ENCODE assay signal across 26 cellular contexts in genomic region chr2:190867832-190868231, GRCh38. TPM values are rescaled to one million over a fixed set of nuclear protein-coding genes. Genes with fewer than 3 reads are reported as not detected.
DNase-seq lines count a peak whose midpoint lies in the region; ATAC-seq, FAIRE-seq and TF ChIP-seq lines count a peak whose summit lies in the region.
"Had no signal": no experiment of that assay in that cellular context is flagged by ENCODE, and none has a peak within 500 bp of the region (broad histone marks: within the 10 kb centered on the region; RNA-seq: fewer than 3 reads in every experiment).

No MANE protein-coding gene starts in this region.

- H3K27me3 ChIP-seq in IMR-90 (ENCODE audit: control insufficient read depth, insufficient read depth, low read length): no peaks in the 10 kb centered on the region
- H3K27me3 ChIP-seq in gastroesophageal sphincter: no peaks in the 10 kb centered on the region
- no peaks in the 10 kb centered on the region for H3K27me3 ChIP-seq in smooth muscle cell (ENCODE audit: low read depth)
- H3K27me3 ChIP-seq: BLaER1 treated with 17β-estradiol and CSF1 and Interleukin-3, amounts not matched to agents 10 nM and 100 nM had no signal

- DNase-seq in A549 (ENCODE audit: low read depth in 1 of 2, low spot score in 1 of 2) (no peak), IMR-90 (no peak), smooth muscle cell (lab: John Stamatoyannopoulos, UW; ENCODE audit: unreplicated experiment) (no peak), omental fat pad (ENCODE audit: low spot score) (no peak), A172 (ENCODE audit: low spot score) (no peak), NCI-H1694 (lab: John Stamatoyannopoulos, UW) (no peak)
- DNase-seq in stimulated activated CD4-positive, alpha-beta T cell treated with anti-CD3 and anti-CD28 coated beads, Interleukin-1b, Interleukin-23, amount 100 ng/mL, for 48 hours: no peak
- DNase-seq: AML-193; CD4-positive, alpha-beta memory T cell; COR-L47; DMS53; Kasumi-1; NCI-H1105 treated with DMSO at 0.1 percent for 48 hours; NCI-H146; NCI-H2029; NCI-H446 treated with DMSO at 0.1 percent for 48 hours; NCI-H526; NCI-H82; NK-92 treated with Interleukin-12 subunit alpha and Interleukin-12 subunit beta, amount 100 ng/mL, for 24 hours; PC-3 had no signal

- H3K4me2 ChIP-seq in A549 (peak overlapping the region; percentile 56; the same call in 1 of the 3 replicates), IMR-90 (ENCODE audit: low read depth, low read length) (no peak overlapping the region), smooth muscle cell (peak overlapping the region; percentile 49)
- H3K4me2 ChIP-seq: BLaER1 treated with 17β-estradiol and CSF1 and Interleukin-3, amounts not matched to agents 10 nM and 100 nM had no signal

- 0 out of 2 replicates have a peak overlapping the region, but pooled peaks have one; percentile 32 for H3K56ac ChIP-seq in IMR-90 (ENCODE audit: extremely low read depth, insufficient read depth, low read length)

- ATAC-seq in A549 (no peak), IMR-90 (ENCODE audit: low read depth) (no peak), gastroesophageal sphincter (no peak), omental fat pad (ENCODE audit: low FRiP score) (no peak)
- ATAC-seq: HCT116, K562, PC-3 had no signal

- H2AFZ ChIP-seq in IMR-90 (replicated peaks; ENCODE audit: low read length, poor library complexity) (no peak overlapping the region), smooth muscle cell (ENCODE audit: low read depth) (no peak overlapping the region)

- 0 out of 2 replicates have a peak overlapping the region, but pooled peaks have one; percentile 41 for H4K91ac ChIP-seq in IMR-90 (ENCODE audit: insufficient read depth, low read depth, low read length)

- no peak for FAIRE-seq in A549 (lab: Jason Lieb, UNC)
- FAIRE-seq: A204.1, GM18507, K562 had no signal

- no peak overlapping the region for H3K9ac ChIP-seq in IMR-90 (ENCODE audit: low read depth, low read length)
- H3K9ac ChIP-seq in smooth muscle cell (ENCODE audit: low read depth): no peak overlapping the region
- H3K9ac ChIP-seq: BLaER1 treated with 17β-estradiol and CSF1 and Interleukin-3, amounts not matched to agents 10 nM and 100 nM had no signal

- no peaks in the 10 kb centered on the region for H3K79me1 ChIP-seq in IMR-90 (ENCODE audit: low read depth in 1 of 2, low read length in 2 of 2)

- no peaks in the 10 kb centered on the region for H3K36me3 ChIP-seq in IMR-90 (ENCODE audit: control insufficient read depth, insufficient read depth, low read length)
- H3K36me3 ChIP-seq in gastroesophageal sphincter: no peaks in the 10 kb centered on the region
- no peaks in the 10 kb centered on the region for H3K36me3 ChIP-seq in smooth muscle cell (ENCODE audit: low read depth)
- H3K36me3 ChIP-seq: BLaER1 treated with 17β-estradiol and CSF1 and Interleukin-3, amounts not matched to agents 10 nM and 100 nM had no signal

- H4K20me1 ChIP-seq in IMR-90 (ENCODE audit: insufficient read depth, low read length): no peaks in the 10 kb centered on the region
- H4K20me1 ChIP-seq in smooth muscle cell (ENCODE audit: low read depth): no peaks in the 10 kb centered on the region
- H4K20me1 ChIP-seq: BLaER1 treated with 17β-estradiol and CSF1 and Interleukin-3, amounts not matched to agents 10 nM and 100 nM had no signal

- H3K14ac ChIP-seq in IMR-90 (replicated peaks; ENCODE audit: low read depth, low read length): no peak overlapping the region

- no peaks in the 10 kb centered on the region for H3K79me2 ChIP-seq in smooth muscle cell (ENCODE audit: low read depth)

- no TSS peak for BruUV-seq in IMR-90 (replicated peaks; lab: Mats Ljungman, UMichigan)

- H2BK15ac ChIP-seq in IMR-90 (ENCODE audit: low read depth, low read length): no peak overlapping the region

- H4K8ac ChIP-seq in IMR-90 (ENCODE audit: low read depth in 2 of 2, low read length in 2 of 2): no peak overlapping the region; a peak in 1 of 4 replicates

- POLR2A ChIA-PET in A549 (lab: Yijun Ruan, JAX) (interaction anchor here (1.4 kb wide), 1 partner anchor 13 kb away, joined by 15 read pairs; the partner anchor contains the start of gene GLS), IMR-90 (lab: Charles Lee; ENCODE audit: unreplicated experiment) (no interaction called here)

- H3K18ac ChIP-seq in IMR-90 (ENCODE audit: low read depth, low read length): peak overlapping the region; percentile 78; the same call in 1 of the 2 replicates

- peak overlapping the region; percentile 43; the same call in 1 of the 2 replicates for H2AK5ac ChIP-seq in IMR-90 (ENCODE audit: low read depth, low read length)

- TF ChIP-seq POLR2A in A549 (IDR thresholded peaks at IDR 0.05; ENCODE audit: low read length) (no peak), IMR-90 (IDR thresholded peaks at IDR 0.05; ENCODE audit: low read depth, low read length) (no peak), gastroesophageal sphincter (IDR thresholded peaks at IDR 0.05) (no peak)

- H3K4ac ChIP-seq in IMR-90 (ENCODE audit: low read depth, low read length): peak overlapping the region; percentile 55; the same call in 1 of the 2 replicates

- CTCF ChIA-PET in A549 (lab: Yijun Ruan, JAX): interaction anchor here (0.8 to 2.3 kb wide), 3 partner anchors 18 to 805 kb away, joined by 3 to 11 read pairs (median 6); partner anchors contain the start of gene MSTN
- CTCF ChIA-PET in IMR-90 (lab: Yijun Ruan, JAX): no interaction called here

- intact Hi-C loops in IMR-90 (cut with micrococcal nuclease): no loop called here

- no peak for TF ChIP-seq EP300 in A549 (IDR thresholded peaks at IDR 0.05)
- TF ChIP-seq EP300 in gastroesophageal sphincter (IDR thresholded peaks at IDR 0.05): no peak

- peaks cover 9% of the 10 kb centered on the region; the same call in 1 of the 3 replicates for H3K9me3 ChIP-seq in A549
- no peaks in the 10 kb centered on the region for H3K9me3 ChIP-seq in IMR-90 (ENCODE audit: control insufficient read depth, insufficient read depth, low read length)
- H3K9me3 ChIP-seq in gastroesophageal sphincter: no peaks in the 10 kb centered on the region
- H3K9me3 ChIP-seq in smooth muscle cell (replicated peaks; ENCODE audit: low read depth): no peaks in the 10 kb centered on the region

- H3K9me1 ChIP-seq in IMR-90 (ENCODE audit: insufficient read depth, low read length): peaks cover 8% of the 10 kb centered on the region

- in situ Hi-C loops in IMR-90 (cut with MboI; ENCODE audit: low sequenced_read_pairs): no loop called here

- peak overlapping the region; percentile 86 for H2BK5ac ChIP-seq in IMR-90 (ENCODE audit: low read depth, low read length, poor library complexity, severe bottlenecking)

- H3K4me1 ChIP-seq in A549: peaks cover 40% of the 10 kb centered on the region
- peaks cover 9% of the 10 kb centered on the region for H3K4me1 ChIP-seq in IMR-90 (ENCODE audit: control insufficient read depth, insufficient read depth, low read length)
- peaks cover 6 to 20% (median 8%) of the 10 kb centered on the region in 3 donors for H3K4me1 ChIP-seq in gastroesophageal sphincter
- peaks cover 10% of the 10 kb centered on the region for H3K4me1 ChIP-seq in smooth muscle cell (ENCODE audit: low read depth)

- dilution Hi-C loops in IMR-90 (cut with HindIII; ENCODE audit: low sequenced_read_pairs, unreplicated experiment): no loop called here

- peak overlapping the region; percentile 54 to 91; a peak in 4 of 6 replicates for H3K27ac ChIP-seq in A549
- H3K27ac ChIP-seq in IMR-90 (ENCODE audit: insufficient read depth, low read length): peak overlapping the region; percentile 47; the same call in 1 of the 2 replicates
- H3K27ac ChIP-seq in gastroesophageal sphincter: peak overlapping the region in 3 of 4 donors; percentile 19 to 64 (median 51)
- H3K27ac ChIP-seq in smooth muscle cell (ENCODE audit: low read depth): peak overlapping the region; percentile 56
- H3K27ac ChIP-seq: BLaER1 treated with 17β-estradiol and CSF1 and Interleukin-3, amounts not matched to agents 10 nM and 100 nM had no signal

- H3F3A ChIP-seq in smooth muscle cell (ENCODE audit: low read depth): peaks cover 30% of the 10 kb centered on the region

- WGBS in A549 (ENCODE audit: missing lambda C conversion rate): 88% methylated on average over 4 of the region's 4 CpGs
- WGBS in IMR-90 (ENCODE audit: extremely low coverage in 2 of 2, insufficient read length in 1 of 2), 2 experiments: no CpG with 5 or more reads among the region's 4 CpGs
- WGBS in gastroesophageal sphincter (ENCODE audit: low coverage in 1 of 2), 2 donors: 79 to 82% methylated on average over 3 to 4 of the region's 4 CpGs
- 74% methylated on average over 4 of the region's 4 CpGs for WGBS in smooth muscle cell (ENCODE audit: low lambda C conversion rate)

- H3K23ac ChIP-seq in IMR-90 (ENCODE audit: low read depth, low read length): no peak overlapping the region

- TF ChIP-seq CTCF in A549 (IDR thresholded peaks at IDR 0.05): no peak
- TF ChIP-seq CTCF in IMR-90 (conservative IDR thresholded peaks at IDR 0.05; ENCODE audit: low read depth, low read length): no peak
- no peak for TF ChIP-seq CTCF in gastroesophageal sphincter (IDR thresholded peaks at IDR 0.05)
- no peak for TF ChIP-seq CTCF in smooth muscle cell (IDR thresholded peaks at IDR 0.05; ENCODE audit: borderline replicate concordance, insufficient read depth, poor library complexity, severe bottlenecking)
- no peak for TF ChIP-seq CTCF in omental fat pad (IDR thresholded peaks at IDR 0.05)

- H4K5ac ChIP-seq in IMR-90 (ENCODE audit: low read depth, low read length): no peak overlapping the region

- H3K4me3 ChIP-seq in A549: no peak overlapping the region
- H3K4me3 ChIP-seq in IMR-90 (ENCODE audit: insufficient read depth, low read depth, low read length): no peak overlapping the region
- H3K4me3 ChIP-seq in gastroesophageal sphincter: no peak overlapping the region
- no peak overlapping the region for H3K4me3 ChIP-seq in smooth muscle cell
- H3K4me3 ChIP-seq: BLaER1 treated with 17β-estradiol and CSF1 and Interleukin-3, amounts not matched to agents 10 nM and 100 nM; K562 had no signal

- peak overlapping the region; percentile 73 for H2BK120ac ChIP-seq in IMR-90 (ENCODE audit: low read depth, low read length)

- TF ChIP-seq RAD21 in A549 (conservative IDR thresholded peaks at IDR 0.05 in 1 of 2, IDR thresholded peaks at IDR 0.05 in 1 of 2): no peak
- no peak for TF ChIP-seq RAD21 in IMR-90 (IDR thresholded peaks at IDR 0.05; ENCODE audit: low read length)

- H2BK20ac ChIP-seq in IMR-90 (ENCODE audit: low read depth, low read length): peak overlapping the region; percentile 60

- no peak overlapping the region for H2AK9ac ChIP-seq in IMR-90 (replicated peaks; ENCODE audit: low read depth, low read length, poor library complexity)

RNA-seq across cellular contexts. Expression of gene GLS, which starts 12.8 kb away (rescaled TPM):
- 221 and 269 TPM in 2 replicates for polyA plus RNA-seq in A549 (2011; rRNA removed)
- 27.9 and 32.7 TPM in 2 replicates for polyA plus RNA-seq in A549 (2012; cell fraction: cytosol; rRNA removed)
- 49.7 and 80.3 TPM in 2 replicates for polyA plus RNA-seq in A549 (2012; cell fraction: nucleus; rRNA removed)
- 270 to 321 TPM (median 286 TPM) in 3 replicates for polyA plus RNA-seq in A549 (2017; fragmentation: RNase III; extraction: RNeasy Plus Mini Kit Qiagen cat#74134 plus additional on column Dnase treatment)
- polyA minus RNA-seq in A549 (2011; rRNA and poly(A)+ RNA removed): 194 and 213 TPM in 2 replicates
- total RNA-seq in IMR-90 (2012; rRNA removed): 130 and 279 TPM in 2 replicates
- 63.2 and 87.5 TPM in 2 replicates for polyA plus RNA-seq in IMR-90 (2012; rRNA removed)
- polyA plus RNA-seq in IMR-90 (2012; cell fraction: cytosol; rRNA removed): 10.3 and 16.9 TPM in 2 replicates
- 45.0 and 212 TPM in 2 replicates for polyA plus RNA-seq in IMR-90 (2012; cell fraction: nucleus; rRNA removed; ENCODE audit: low replicate concordance)
- total RNA-seq in gastroesophageal sphincter: 100 to 1,000 TPM in 3 of 4 donors, 10 to 100 TPM in 1; 85.4 to 219 (median 117) TPM
- 454 and 515 TPM in 2 replicates for total RNA-seq in smooth muscle cell
- 76.2 and 114 TPM in 2 replicates for polyA plus RNA-seq in smooth muscle cell
- total RNA-seq in omental fat pad: 100 to 1,000 TPM; 111 to 235 (median 146) TPM
- 221 and 233 TPM in 2 replicates for total RNA-seq in A172 (2014; rRNA removed; shearing (Covaris generic))
